8 cellular contexts compared by ENCODE assay signal in genomic region chrX:3549442-3549875, GRCh38.
DNase-seq lines count a peak whose midpoint lies in the region; ATAC-seq and TF ChIP-seq lines count a peak whose summit lies in the region.

No MANE protein-coding gene starts in this region.

- H3K27me3 ChIP-seq in adrenal gland (no peaks in the 10 kb centered on the region), left lung (no peaks in the 10 kb centered on the region), testis (no peaks in the 10 kb centered on the region), esophagus muscularis mucosa (no peaks in the 10 kb centered on the region)

- H3K36me3 ChIP-seq in adrenal gland (replicated peaks in 1 of 2), result no peaks in the 10 kb centered on the region
- H3K36me3 ChIP-seq in left lung, result no peaks in the 10 kb centered on the region
- H3K36me3 ChIP-seq in testis (ENCODE audit: low read depth, missing control alignments), result no peaks in the 10 kb centered on the region
- H3K36me3 ChIP-seq in esophagus muscularis mucosa, result no peaks in the 10 kb centered on the region

- WGBS in adrenal gland, 4 donors, result 30 to 48% (median 33%) methylated on average over 4 to 12 of the region's 12 CpGs
- whole genome bisulfite sequencing in testis, 2 donors, result 5 to 23% methylated on average over 3 to 7 of the region's 12 CpGs
- WGBS in esophagus muscularis mucosa, result 56% methylated on average over 11 of the region's 12 CpGs

- H3K27ac ChIP-seq in adrenal gland (peak overlapping the region in 1 of 5 donors; percentile 2), left lung (peak overlapping the region in 1 of 2 donors; percentile 13), testis (no peak overlapping the region), esophagus muscularis mucosa (replicated peaks in 1 of 4) (no peak overlapping the region)

- no peak for TF ChIP-seq EP300 in esophagus muscularis mucosa (IDR thresholded peaks at IDR 0.05)

- intact Hi-C loops in adrenal gland (cut with DNase I) (no loop called here), left lung (cut with DNase I) (no loop called here), testis (cut with DNase I; ENCODE audit: low total_unique reads) (no loop called here), esophagus muscularis mucosa (cut with DNase I) (no loop called here)

- H3K4me3 ChIP-seq in AG09309 (ENCODE audit: control insufficient read depth, low read depth, low read length) (peak overlapping the region; percentile 32), adrenal gland (peak overlapping the region in 2 of 4 donors; percentile 5 to 44), left lung (no peak overlapping the region), testis (no peak overlapping the region), esophagus muscularis mucosa (peak overlapping the region in 1 of 4 donors; percentile 18)

- TF ChIP-seq POLR2A in adrenal gland (IDR thresholded peaks at IDR 0.05), result no peak
- TF ChIP-seq POLR2A in testis (IDR thresholded peaks at IDR 0.05), result no peak
- no peak for TF ChIP-seq POLR2A in esophagus muscularis mucosa (IDR thresholded peaks at IDR 0.05; ENCODE audit: low read depth)

- TF ChIP-seq CTCF in AG09309 (IDR thresholded peaks at IDR 0.05; ENCODE audit: control insufficient read depth, insufficient read depth, low read depth, low read length, missing control alignments), result no peak
- TF ChIP-seq CTCF in adrenal gland (IDR thresholded peaks at IDR 0.05), result no peak
- no peak for TF ChIP-seq CTCF in left lung (IDR thresholded peaks at IDR 0.05)
- no peak for TF ChIP-seq CTCF in testis (IDR thresholded peaks at IDR 0.05)
- TF ChIP-seq CTCF in esophagus muscularis mucosa (IDR thresholded peaks at IDR 0.05), result no peak

- DNase-seq in AG09309 (ENCODE audit: low read depth) (no peak), HS-5 (ENCODE audit: low read depth) (peak; percentile 4), adrenal gland (peak; percentile 17 to 50 (median 35)), left lung (peak in 1 of 2 donors; percentile 33), HUDEP-2 (lab: John Stamatoyannopoulos, UW; ENCODE audit: unreplicated experiment in 76 of 76) (no peak), NCI-H526 treated with DMSO at 0.1 percent for 48 hours (lab: John Stamatoyannopoulos, UW) (no peak), testis (no peak), esophagus muscularis mucosa (ENCODE audit: extremely low spot score) (no peak)

- ATAC-seq in left lung, result peak; percentile 41

- H3K9me3 ChIP-seq in adrenal gland (replicated peaks in 1 of 3), result no peaks in the 10 kb centered on the region
- no peaks in the 10 kb centered on the region for H3K9me3 ChIP-seq in left lung
- H3K9me3 ChIP-seq in testis, result no peaks in the 10 kb centered on the region
- H3K9me3 ChIP-seq in esophagus muscularis mucosa, result no peaks in the 10 kb centered on the region

- H3K4me1 ChIP-seq in adrenal gland (replicated peaks in 1 of 2), result peaks cover 0 to 3% of the 10 kb centered on the region in 2 donors
- H3K4me1 ChIP-seq in left lung, result no peaks in the 10 kb centered on the region
- no peaks in the 10 kb centered on the region for H3K4me1 ChIP-seq in testis
- H3K4me1 ChIP-seq in esophagus muscularis mucosa, result no peaks in the 10 kb centered on the region

Comparison
In these comparisons a context has a peak if more than half of its experiments do, and no peak if none do; other contexts are left out.
1. DNase-seq: peak in HS-5 (single experiment) and adrenal gland (7 of 7); none in AG09309 (single experiment), HUDEP-2 (0 of 76), NCI-H526 treated with DMSO at 0.1 percent for 48 hours (single experiment), testis (single experiment) and esophagus muscularis mucosa (single experiment).